1 cellular context compared by ENCODE assay signal in genomic region chr1:109917429-109918076, GRCh38.
TF ChIP-seq lines count a peak whose summit lies in the region.

No MANE protein-coding gene starts in this region.

TF ChIP-seq in IMR-90, 13 proteins besides CTCF, POLR2A, EP300 and RAD21 (continued from another document):
- TF ChIP-seq MAZ (IDR thresholded peaks at IDR 0.05; ENCODE audit: borderline replicate concordance, low read depth, low read length) (0 out of 2 replicates have a peak, but pooled peaks have one; percentile 7), FOS (IDR thresholded peaks at IDR 0.05; ENCODE audit: low read depth, low read length) (no peak), USF2 (IDR thresholded peaks at IDR 0.05; ENCODE audit: low read depth, low read length) (no peak), SMC3 (IDR thresholded peaks at IDR 0.05; ENCODE audit: low read depth, low read length) (no peak), NFE2L2 (IDR thresholded peaks at IDR 0.05; ENCODE audit: low read depth, low read length) (no peak), MXI1 (IDR thresholded peaks at IDR 0.05; ENCODE audit: borderline replicate concordance, low read depth, low read length) (no peak)
TF ChIP-seq in IMR-90: peak in this region for 2.
